13 cellular contexts compared by ENCODE assay signal in genomic region chr7:47596502-47597202, GRCh38. TPM values are rescaled to one million over a fixed set of nuclear protein-coding genes. Genes with fewer than 3 reads are reported as not detected.
DNase-seq lines count a peak whose midpoint lies in the region; ATAC-seq and TF ChIP-seq lines count a peak whose summit lies in the region.
"Had no signal": no experiment of that assay in that cellular context is flagged by ENCODE, and none has a peak within 500 bp of the region (broad histone marks: within the 10 kb centered on the region; RNA-seq: fewer than 3 reads in every experiment).

No MANE protein-coding gene starts in this region.

- H3K9ac ChIP-seq in GM23248 (no peak overlapping the region), skeletal muscle satellite cell (ENCODE audit: low read depth, low read length) (peak overlapping the region; percentile 4)

- CTCF ChIA-PET in Panc1 (lab: Charles Lee): no interaction called here

- 34 to 40% methylated on average over 12 of the region's 12 CpGs for WGBS in GM23248 (ENCODE audit: low coverage in 1 of 2, low lambda C conversion rate in 2 of 2, missing lambda C conversion rate in 2 of 2), 2 experiments
- 64 to 74% methylated on average over 12 of the region's 12 CpGs for WGBS in heart right ventricle, 2 donors

- no peaks in the 10 kb centered on the region for H3K9me3 ChIP-seq in GM23248 (ENCODE audit: low read depth)
- H3K9me3 ChIP-seq in Panc1 (ENCODE audit: control insufficient read depth, insufficient read depth, low read depth, low read length): peaks cover 27% of the 10 kb centered on the region; the same call in 1 of the 2 replicates
- H3K9me3 ChIP-seq in heart right ventricle: peaks cover 0 to 31% (median 13%) of the 10 kb centered on the region in 11 donors
- H3K9me3 ChIP-seq in skeletal muscle satellite cell (replicated peaks; ENCODE audit: low read length): no peaks in the 10 kb centered on the region
- peaks cover 8% of the 10 kb centered on the region; the same call in 1 of the 2 replicates for H3K9me3 ChIP-seq in HAP-1

- ATAC-seq in Panc1 (no peak), heart right ventricle (peak in 5 of 8 donors; percentile 38 to 84 (median 73)), GM18520 (IDR thresholded peaks at IDR 0.05; ENCODE audit: unreplicated experiment) (no peak)

- no peaks in the 10 kb centered on the region for H3K27me3 ChIP-seq in GM23248 (replicated peaks; ENCODE audit: insufficient read depth)
- no peaks in the 10 kb centered on the region for H3K27me3 ChIP-seq in Panc1 (ENCODE audit: control insufficient read depth, insufficient read depth, low read length)
- no peaks in the 10 kb centered on the region for H3K27me3 ChIP-seq in heart right ventricle
- no peaks in the 10 kb centered on the region for H3K27me3 ChIP-seq in skeletal muscle satellite cell (ENCODE audit: control insufficient read depth, insufficient read depth, low read length)
- H3K27me3 ChIP-seq in HAP-1 (ENCODE audit: low read depth): no peaks in the 10 kb centered on the region

- TF ChIP-seq CTCF in Panc1 (IDR thresholded peaks at IDR 0.05) (no peak), heart right ventricle (IDR thresholded peaks at IDR 0.05) (no peak)

- H4K20me1 ChIP-seq in GM23248 (ENCODE audit: insufficient read depth): no peaks in the 10 kb centered on the region

- H3K4me3 ChIP-seq in GM23248: no peak overlapping the region
- no peak overlapping the region for H3K4me3 ChIP-seq in Panc1 (ENCODE audit: low read depth in 2 of 2, low read length in 2 of 2)
- H3K4me3 ChIP-seq in heart right ventricle: no peak overlapping the region
- H3K4me3 ChIP-seq in skeletal muscle satellite cell (ENCODE audit: low read length): no peak overlapping the region
- no peak overlapping the region for H3K4me3 ChIP-seq in HAP-1
- H3K4me3 ChIP-seq: PC-9, thoracic aorta had no signal

- in situ Hi-C loops in GM23248 (cut with MboI) (no loop called here), Panc1 (cut with HindIII; ENCODE audit: low pct_unique_long_range_greater_than_20kb, low sequenced_read_pairs) (no loop called here), HAP-1 (cut with MboI; ENCODE audit: low sequenced_read_pairs) (no loop called here)

- H3F3A ChIP-seq in GM23248 (ENCODE audit: insufficient read depth): peaks cover 27% of the 10 kb centered on the region

- BruUV-seq in Panc1 (replicated peaks; lab: Mats Ljungman, UMichigan): no TSS peak

- no peaks in the 10 kb centered on the region for H3K36me3 ChIP-seq in GM23248 (ENCODE audit: low read depth)
- no peaks in the 10 kb centered on the region for H3K36me3 ChIP-seq in Panc1 (ENCODE audit: control insufficient read depth, insufficient read depth, low read length)
- H3K36me3 ChIP-seq in heart right ventricle: no peaks in the 10 kb centered on the region
- H3K36me3 ChIP-seq in skeletal muscle satellite cell (ENCODE audit: insufficient read depth, low read length): no peaks in the 10 kb centered on the region
- no peaks in the 10 kb centered on the region for H3K36me3 ChIP-seq in HAP-1 (replicated peaks)
- H3K36me3 ChIP-seq: thoracic aorta had no signal

- intact Hi-C loops in Panc1 (cut with micrococcal nuclease; ENCODE audit: unreplicated experiment): no loop called here
- intact Hi-C loops in heart right ventricle (cut with DNase I): no loop called here

- DNase-seq in GM23248 (peak; percentile 49), Panc1 (ENCODE audit: low read depth, low spot score) (no peak), heart right ventricle (no peak), HAP-1 (ENCODE audit: low spot score in 2 of 2) (no peak)
- DNase-seq in effector CD4-positive, alpha-beta T cell: no peak
- DNase-seq: activated effector memory CD4-positive, alpha-beta T cell treated with Interleukin-2 at 50 U/mL for 16 hours; central memory CD4-positive, alpha-beta T cell; HCEC 1CT; NCI-H2029; PC-9 had no signal

- H3K9me2 ChIP-seq in GM23248 (ENCODE audit: insufficient read depth): no peaks in the 10 kb centered on the region

- POLR2A ChIA-PET in Panc1 (lab: Charles Lee): no interaction called here

- no peak overlapping the region for H2AFZ ChIP-seq in GM23248
- H2AFZ ChIP-seq: PC-9 had no signal

- no peak overlapping the region for H3K27ac ChIP-seq in GM23248
- peak overlapping the region; percentile 100 for H3K27ac ChIP-seq in Panc1 (ENCODE audit: low read length)
- no peak overlapping the region for H3K27ac ChIP-seq in heart right ventricle
- H3K27ac ChIP-seq: PC-9, thoracic aorta had no signal

- H3K79me2 ChIP-seq in GM23248 (ENCODE audit: insufficient read depth): no peaks in the 10 kb centered on the region

- H3K4me1 ChIP-seq in GM23248 (ENCODE audit: insufficient read depth): peaks cover 29% of the 10 kb centered on the region
- peaks cover 38% of the 10 kb centered on the region for H3K4me1 ChIP-seq in Panc1 (ENCODE audit: control insufficient read depth, insufficient read depth, low read length)
- H3K4me1 ChIP-seq in heart right ventricle: peaks cover 0 to 18% (median 0%) of the 10 kb centered on the region in 9 donors
- H3K4me1 ChIP-seq in skeletal muscle satellite cell (ENCODE audit: control insufficient read depth, insufficient read depth, low read length): peaks cover 27% of the 10 kb centered on the region
- H3K4me1 ChIP-seq in HAP-1: peaks cover 11% of the 10 kb centered on the region

- H3K4me2 ChIP-seq in GM23248 (ENCODE audit: unreplicated experiment) (no peak overlapping the region), skeletal muscle satellite cell (ENCODE audit: low read length) (peak overlapping the region; percentile 31)
- H3K4me2 ChIP-seq: PC-9 had no signal

RNA-seq across cellular contexts. Expression of gene TNS3, which starts 14.7 kb away (rescaled TPM):
- 47.0 and 48.1 TPM in 2 replicates for total RNA-seq in GM23248 (2014; rRNA removed; shearing (Covaris generic))
- polyA plus RNA-seq in GM23248 (2016; fragmentation: Nextera tagmentation; extraction: Ambion mirVana) (17.2 and 18.6 TPM in 2 replicates), heart right ventricle (10 to 100 TPM in 1 of 2 donors, 1 to 10 TPM in 1; 6.7 to 14.3 TPM)
- total RNA-seq in Panc1 (2021; ENCODE audit: unreplicated experiment) (533 TPM), heart right ventricle (10 to 100 TPM; 29.9 to 74.2 (median 35.6) TPM)
- 322 TPM for polyA plus RNA-seq in Panc1 (2012; ENCODE audit: insufficient read length)
- total RNA-seq in skeletal muscle satellite cell (2012; rRNA removed): 9.9 and 11.4 TPM in 2 replicates

Comparison
In these comparisons a context has a peak if more than half of its experiments do, and no peak if none do; other contexts are left out.
1. ATAC-seq: peak in heart right ventricle (5 of 8); none in Panc1 (single experiment) and GM18520 (single experiment).